ENCODE assay signal across 14 cellular contexts in genomic region chr1:243508964-243509363, GRCh38.
"Had no signal": no experiment of that assay in that cellular context is flagged by ENCODE, and none has a peak within 500 bp of the region (broad histone marks: within the 10 kb centered on the region; RNA-seq: fewer than 3 reads in every experiment).

No MANE protein-coding gene starts in this region.

- H3K4me3 Mint-ChIP-seq: activated T-cell treated with anti-CD3 and anti-CD28 coated beads, Interleukin-2, amount 50 U/mL, for 4 hours; dendritic cell treated with granulocyte-macrophage colony-stimulating factor and Interleukin-4, amounts not matched to agents 40 ng/mL and 50 ng/mL, for 4 days; nephron had no signal

- H3K4me3 ChIP-seq: breast epithelium, gastrocnemius medialis, right atrium auricular region, SJSA1 had no signal

- ATAC-seq: gastrocnemius medialis had no signal

- H3K36me3 Mint-ChIP-seq: activated naive CD4-positive, alpha-beta T cell treated with anti-CD3 and anti-CD28 coated beads, Interleukin-2, amount 50 U/mL, for 72 hours had no signal

- H3K27me3 Mint-ChIP-seq: dendritic cell treated with granulocyte-macrophage colony-stimulating factor and Interleukin-4, amounts not matched to agents 40 ng/mL and 50 ng/mL, for 4 days; stimulated activated naive CD8-positive, alpha-beta T cell treated with anti-CD3 and anti-CD28 coated beads, Interleukin-15, amount 100 ng/mL, for 72 hours had no signal

- H3K9me3 Mint-ChIP-seq: activated naive CD4-positive, alpha-beta T cell treated with anti-CD3 and anti-CD28 coated beads, Interleukin-2, amount 50 U/mL, for 72 hours; activated T-cell treated with anti-CD3 and anti-CD28 coated beads, Interleukin-2, amount 50 U/mL, for 4 hours; dendritic cell treated with granulocyte-macrophage colony-stimulating factor and Interleukin-4, amounts not matched to agents 40 ng/mL and 50 ng/mL, for 4 days; nephron; stimulated activated naive CD8-positive, alpha-beta T cell treated with anti-CD3 and anti-CD28 coated beads, Interleukin-15, amount 100 ng/mL, for 72 hours had no signal

- H3K27ac Mint-ChIP-seq: activated naive CD4-positive, alpha-beta T cell treated with anti-CD3 and anti-CD28 coated beads, Interleukin-2, amount 50 U/mL, for 72 hours; dendritic cell treated with granulocyte-macrophage colony-stimulating factor and Interleukin-4, amounts not matched to agents 40 ng/mL and 50 ng/mL, for 4 days; nephron had no signal

- DNase-seq: activated CD4-positive, alpha-beta T cell treated with anti-CD3 and anti-CD28 coated beads, Interleukin-2, amount 50 U/mL, for 1 hour; activated effector memory CD4-positive, alpha-beta T cell treated with anti-CD3 and anti-CD28 coated beads, Interleukin-2, amount 50 U/mL, for 16 hours; activated T-cell treated with anti-CD3 and anti-CD28 coated beads, Interleukin-2, amount 50 U/mL, for 4 hours; aorta; gastrocnemius medialis; occipital lobe; stimulated activated CD4-positive, alpha-beta T cell treated with anti-CD3 and anti-CD28 coated beads, Interleukin-15, amount 100 ng/mL, for 24 hours; stimulated activated naive CD8-positive, alpha-beta T cell treated with anti-CD3 and anti-CD28 coated beads, Interleukin-15, amount 100 ng/mL, for 72 hours had no signal
